ENCODE assay signal across 25 cellular contexts in the genomic region with DNA sequence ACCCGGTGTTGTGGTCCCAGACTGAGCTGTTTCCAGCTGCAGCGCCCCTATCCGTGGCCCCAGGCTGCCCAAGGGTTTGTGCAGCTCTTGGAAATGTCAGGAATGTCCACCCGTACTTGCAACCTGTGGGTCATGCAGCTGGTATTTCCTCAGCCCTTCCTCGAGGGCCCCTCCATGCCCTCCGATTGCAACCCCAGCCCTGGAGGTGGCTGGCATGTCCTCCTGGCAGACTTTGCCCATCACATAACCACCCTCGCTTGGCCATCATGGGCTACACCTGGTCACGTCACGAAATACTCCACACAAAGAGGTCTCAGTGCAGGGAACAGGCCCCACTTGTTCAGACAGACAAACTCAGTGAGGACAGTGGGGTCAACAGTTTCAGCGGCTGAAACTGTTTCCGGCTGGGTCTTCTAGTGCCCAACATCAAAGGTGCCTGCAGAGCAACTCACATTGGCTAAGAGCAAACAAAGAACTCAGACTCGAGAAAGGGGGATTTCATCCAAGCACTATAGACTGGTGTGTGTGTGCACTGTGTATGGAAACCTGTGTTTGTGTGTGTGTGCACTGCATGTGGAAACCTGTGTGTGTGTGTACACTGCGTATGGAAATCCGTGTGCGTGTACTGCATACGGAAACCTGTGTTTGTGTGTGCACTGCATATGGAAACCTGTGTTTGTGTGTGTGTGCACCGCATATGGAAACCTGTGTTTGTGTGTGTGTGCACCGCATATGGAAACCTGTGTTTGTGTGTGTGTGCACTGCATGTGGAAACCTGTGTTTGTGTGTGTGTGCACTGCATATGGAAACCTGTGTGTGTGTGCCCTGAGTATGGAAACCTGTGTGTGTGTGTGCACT.
DNase-seq lines count a peak whose midpoint lies in the region; ATAC-seq, FAIRE-seq and TF ChIP-seq lines count a peak whose summit lies in the region.
"Had no signal": no experiment of that assay in that cellular context is flagged by ENCODE, and none has a peak within 500 bp of the region (broad histone marks: within the 10 kb centered on the region; RNA-seq: fewer than 3 reads in every experiment).

No MANE protein-coding gene starts in this region.

- no peaks in the 10 kb centered on the region for H3K4me1 ChIP-seq in Panc1 (ENCODE audit: control insufficient read depth, insufficient read depth, low read length)
- no peaks in the 10 kb centered on the region for H3K4me1 ChIP-seq in H1 (replicated peaks in 1 of 4; ENCODE audit: control insufficient read depth in 3 of 4, insufficient read depth in 4 of 4, low read length in 3 of 4)
- peaks cover 12 to 14% of the 10 kb centered on the region in 2 experiments for H3K4me1 ChIP-seq in trophoblast cell (ENCODE audit: control insufficient read depth in 1 of 2, insufficient read depth in 2 of 2, low read length in 2 of 2)
- no peaks in the 10 kb centered on the region for H3K4me1 ChIP-seq in heart left ventricle
- H3K4me1 ChIP-seq in effector memory CD4-positive, alpha-beta T cell (ENCODE audit: control insufficient read depth, insufficient read depth, low read length, poor library complexity, severe bottlenecking): no peaks in the 10 kb centered on the region
- H3K4me1 ChIP-seq: sigmoid colon, stomach had no signal

- 0 out of 2 replicates have a peak overlapping the region, but pooled peaks have one; percentile 75 for H2AK5ac ChIP-seq in H1 (ENCODE audit: low read depth, low read length)
- H2AK5ac ChIP-seq in trophoblast cell (ENCODE audit: low read length): no peak overlapping the region

- no TSS peak for BruUV-seq in Panc1 (replicated peaks; lab: Mats Ljungman, UMichigan)

- no peak overlapping the region for H3K4me2 ChIP-seq in H1 (ENCODE audit: insufficient read depth in 1 of 2, low read depth in 2 of 2, low read length in 2 of 2)
- H3K4me2 ChIP-seq in trophoblast cell (ENCODE audit: low read length): no peak overlapping the region

- H2BK20ac ChIP-seq in H1 (ENCODE audit: low read length): no peak overlapping the region

- H4K91ac ChIP-seq in H1 (replicated peaks; ENCODE audit: insufficient read length, low read length) (no peak overlapping the region), trophoblast cell (ENCODE audit: low read depth, low read length) (no peak overlapping the region)

- intact Hi-C loops in Panc1 (cut with micrococcal nuclease; ENCODE audit: unreplicated experiment): no loop called here
- intact Hi-C loops in heart left ventricle (cut with DNase I): no loop called here

- no peaks in the 10 kb centered on the region for H4K20me1 ChIP-seq in H1 (replicated peaks in 1 of 2; ENCODE audit: control insufficient read depth in 1 of 2, insufficient read depth in 2 of 2, low read length in 2 of 2)

- H3K14ac ChIP-seq in H1 (ENCODE audit: insufficient read length) (no peak overlapping the region), trophoblast cell (ENCODE audit: low read length) (no peak overlapping the region)

- CTCF ChIA-PET in Panc1 (lab: Charles Lee): no interaction called here
- CTCF ChIA-PET in H1 (lab: Charles Lee; ENCODE audit: partially characterized antibody): interaction anchor here (0.6 kb wide), 1 partner anchor 13 kb away, joined by 3 read pairs; no protein-coding TSS in a partner anchor

- H3K79me2 ChIP-seq in H1 (ENCODE audit: control insufficient read depth in 1 of 2, insufficient read depth in 2 of 2, low read length in 2 of 2): no peaks in the 10 kb centered on the region
- no peaks in the 10 kb centered on the region for H3K79me2 ChIP-seq in trophoblast cell (ENCODE audit: control insufficient read depth, insufficient read depth, low read length, poor library complexity)

- H3K9ac ChIP-seq in H1 (replicated peaks in 1 of 4; ENCODE audit: extremely low read depth in 1 of 4, low read depth in 3 of 4, low read length in 3 of 4) (no peak overlapping the region), trophoblast cell (ENCODE audit: low read length) (no peak overlapping the region)

- DNase-seq in COLO829 (ENCODE audit: low spot score) (peak; percentile 73), Panc1 (ENCODE audit: low read depth, low spot score) (no peak), H1 (ENCODE audit: low read depth in 1 of 2, low spot score in 2 of 2) (peak in 1 of 2 experiments; percentile 22), trophoblast cell (peak; percentile 53 to 72), ACHN (no peak), NCI-H1436 (lab: John Stamatoyannopoulos, UW) (no peak), heart left ventricle (no peak)
- no peak for DNase-seq in effector memory CD4-positive, alpha-beta T cell
- DNase-seq: activated CD8-positive, alpha-beta T cell treated with anti-CD3 and anti-CD28 coated beads, Interleukin-2, amount 10 ng/mL, durations not matched to agents 7 days and 5 days; activated naive CD8-positive, alpha-beta T cell treated with anti-CD3 and anti-CD28 coated beads, Interleukin-2, amount 50 U/mL, for 24 hours; Calu3; effector memory CD8-positive, alpha-beta T cell; GOT3; hypothalamus; KG1; kidney glomerular epithelial cell; NCI-H1048; NCI-H774; occipital lobe; RPMI8226; sigmoid colon; stimulated activated CD4-positive, alpha-beta T cell treated with anti-CD3 and anti-CD28 coated beads, Interleukin-1b, Interleukin-23, amount 100 ng/mL, for 48 hours; stomach; T-cell had no signal

- no peak overlapping the region for H2BK120ac ChIP-seq in H1 (replicated peaks; ENCODE audit: low read depth, low read length)
- no peak overlapping the region for H2BK120ac ChIP-seq in trophoblast cell (ENCODE audit: insufficient read depth, low read length, poor library complexity)

- no peaks in the 10 kb centered on the region for H3K36me3 ChIP-seq in Panc1 (ENCODE audit: control insufficient read depth, insufficient read depth, low read length)
- no peaks in the 10 kb centered on the region for H3K36me3 ChIP-seq in H1 (ENCODE audit: control insufficient read depth in 2 of 4, insufficient read depth in 4 of 4, low read length in 3 of 4)
- no peaks in the 10 kb centered on the region for H3K36me3 ChIP-seq in trophoblast cell (ENCODE audit: control insufficient read depth in 1 of 2, insufficient read depth in 2 of 2, low read length in 2 of 2)
- no peaks in the 10 kb centered on the region for H3K36me3 ChIP-seq in heart left ventricle
- no peaks in the 10 kb centered on the region for H3K36me3 ChIP-seq in effector memory CD4-positive, alpha-beta T cell (ENCODE audit: control insufficient read depth, insufficient read depth, low read length)
- H3K36me3 ChIP-seq: sigmoid colon, stomach had no signal

- H4K8ac ChIP-seq in H1 (ENCODE audit: extremely low read depth, insufficient read depth, low read length) (no peak overlapping the region), trophoblast cell (ENCODE audit: low read depth, low read length) (no peak overlapping the region)

- H3K18ac ChIP-seq in H1 (ENCODE audit: extremely low read depth, low read length) (no peak overlapping the region; the same call in 1 of the 2 replicates), trophoblast cell (ENCODE audit: low read length) (no peak overlapping the region)

- H2AFZ ChIP-seq in H1 (ENCODE audit: low read length) (no peak overlapping the region), trophoblast cell (ENCODE audit: insufficient read depth, low read length, poor library complexity) (no peak overlapping the region)

- no peak overlapping the region for H4K12ac ChIP-seq in trophoblast cell (ENCODE audit: low read depth, low read length)

- 0 out of 2 replicates have a peak overlapping the region, but pooled peaks have one; percentile 39 for H2BK12ac ChIP-seq in H1 (ENCODE audit: low read depth, low read length)
- no peak overlapping the region for H2BK12ac ChIP-seq in trophoblast cell (ENCODE audit: low read length)

- H3K79me1 ChIP-seq in H1 (ENCODE audit: low read depth, low read length): no peaks in the 10 kb centered on the region
- no peaks in the 10 kb centered on the region for H3K79me1 ChIP-seq in trophoblast cell (ENCODE audit: low read length)

- H3K9me3 ChIP-seq in Panc1 (ENCODE audit: control insufficient read depth, insufficient read depth, low read depth, low read length) (no peaks in the 10 kb centered on the region), H1 (ENCODE audit: insufficient read depth in 2 of 2, low read depth in 1 of 2, low read length in 1 of 2) (no peaks in the 10 kb centered on the region), trophoblast cell (ENCODE audit: insufficient read depth, low read depth, low read length) (no peaks in the 10 kb centered on the region), heart left ventricle (peaks cover 0 to 3% (median 0%) of the 10 kb centered on the region in 12 donors)
- H3K9me3 ChIP-seq in effector memory CD4-positive, alpha-beta T cell (ENCODE audit: control insufficient read depth, low read length): no peaks in the 10 kb centered on the region
- H3K9me3 ChIP-seq: sigmoid colon had no signal

- no peak overlapping the region for H3K56ac ChIP-seq in H1 (replicated peaks; ENCODE audit: insufficient read length, low read depth, low read length)

- no peak overlapping the region for H4K5ac ChIP-seq in H1 (ENCODE audit: insufficient read length, low read depth, low read length)

- H2BK5ac ChIP-seq in H1 (ENCODE audit: low read depth, low read length) (no peak overlapping the region), trophoblast cell (ENCODE audit: low read depth, low read length, poor library complexity) (no peak overlapping the region)

- no peak overlapping the region for H3K4ac ChIP-seq in H1 (replicated peaks; ENCODE audit: insufficient read length, low read depth, low read length)
- no peak overlapping the region for H3K4ac ChIP-seq in trophoblast cell (ENCODE audit: low read depth, low read length)

- 0 out of 2 replicates have a peak overlapping the region, but pooled peaks have one; percentile 16 for H2BK15ac ChIP-seq in H1 (ENCODE audit: low read length)

- H3K4me3 ChIP-seq in Panc1 (ENCODE audit: low read depth in 2 of 2, low read length in 2 of 2) (no peak overlapping the region), H1 (ENCODE audit: extremely low read depth in 1 of 4, insufficient read depth in 2 of 4, low read depth in 3 of 4, low read length in 4 of 4) (no peak overlapping the region), trophoblast cell (ENCODE audit: low read depth, low read length) (no peak overlapping the region), heart left ventricle (no peak overlapping the region)
- no peak overlapping the region for H3K4me3 ChIP-seq in effector memory CD4-positive, alpha-beta T cell (ENCODE audit: insufficient read depth, low read depth, low read length, poor library complexity, severe bottlenecking)
- H3K4me3 ChIP-seq: sigmoid colon, stomach had no signal

- no peak for TF ChIP-seq EP300 in H1 (IDR thresholded peaks at IDR 0.05; ENCODE audit: borderline replicate concordance in 1 of 2, low read depth in 2 of 2, low read length in 2 of 2)

- H3K23ac ChIP-seq in H1 (ENCODE audit: insufficient read length) (no peak overlapping the region), trophoblast cell (ENCODE audit: low read length) (no peak overlapping the region)

- FAIRE-seq in H1 (lab: Jason Lieb, UNC): peak; percentile 28

- no peak for TF ChIP-seq RAD21 in H1 (IDR thresholded peaks at IDR 0.05 in 1 of 2, conservative IDR thresholded peaks at IDR 0.05 in 1 of 2; ENCODE audit: low read depth in 2 of 2, low read length in 2 of 2)

- ATAC-seq in Panc1: peak; percentile 64
- ATAC-seq in heart left ventricle: no peak
- ATAC-seq: activated CD8-positive, alpha-beta T cell treated with anti-CD3 and anti-CD28 coated beads, Interleukin-2, amount 10 ng/mL, durations not matched to agents 7 days and 5 days; activated naive CD8-positive, alpha-beta T cell treated with anti-CD3 and anti-CD28 coated beads, Interleukin-2, amount 50 U/mL, for 24 hours; effector memory CD8-positive, alpha-beta T cell; T-cell had no signal

- in situ Hi-C loops in Panc1 (cut with HindIII; ENCODE audit: low pct_unique_long_range_greater_than_20kb, low sequenced_read_pairs): no loop called here
- in situ Hi-C loops in ACHN (cut with HindIII; ENCODE audit: low pct_ligation_motif_present, low pct_unique_long_range_greater_than_20kb, low sequenced_read_pairs): no loop called here

- POLR2A ChIA-PET in Panc1 (lab: Charles Lee) (no interaction called here), H1 (lab: Charles Lee; ENCODE audit: partially characterized antibody) (no interaction called here)

- 89% methylated on average over 18 of the region's 18 CpGs; no CpG with 5 or more reads in 1 of the 2 experiments for WGBS in H1 (ENCODE audit: extremely low coverage in 1 of 2, insufficient coverage in 1 of 2, insufficient read length in 1 of 2, insufficient replicate concordance in 2 of 2, low coverage in 1 of 2, low lambda C conversion rate in 2 of 2, missing lambda C conversion rate in 1 of 2), 2 experiments
- WGBS in trophoblast cell (ENCODE audit: extremely low coverage, insufficient coverage, insufficient read length): no CpG with 5 or more reads among the region's 18 CpGs
- 80 to 92% (median 86%) methylated on average over 16 to 18 of the region's 18 CpGs for WGBS in heart left ventricle, 4 donors

- no peaks in the 10 kb centered on the region for H3K27me3 ChIP-seq in Panc1 (ENCODE audit: control insufficient read depth, insufficient read depth, low read length)
- no peaks in the 10 kb centered on the region for H3K27me3 ChIP-seq in H1 (replicated peaks in 1 of 4; ENCODE audit: control insufficient read depth in 3 of 4, extremely low read depth in 1 of 4, insufficient read depth in 3 of 4, low read length in 3 of 4)
- no peaks in the 10 kb centered on the region for H3K27me3 ChIP-seq in trophoblast cell (ENCODE audit: insufficient read depth, low read length)
- no peaks in the 10 kb centered on the region for H3K27me3 ChIP-seq in heart left ventricle
- H3K27me3 ChIP-seq in effector memory CD4-positive, alpha-beta T cell (replicated peaks; ENCODE audit: control insufficient read depth, insufficient read depth, low read length, poor library complexity, severe bottlenecking): no peaks in the 10 kb centered on the region
- H3K27me3 ChIP-seq: sigmoid colon had no signal

- TF ChIP-seq CTCF in Panc1 (IDR thresholded peaks at IDR 0.05) (no peak), H1 (IDR thresholded peaks at IDR 0.05; ENCODE audit: control extremely low read depth in 1 of 3, insufficient read depth in 1 of 3, low read depth in 1 of 3, low read length in 3 of 3) (no peak), heart left ventricle (IDR thresholded peaks at IDR 0.05) (no peak)

- no peak overlapping the region for H3K27ac ChIP-seq in Panc1 (ENCODE audit: low read length)
- H3K27ac ChIP-seq in H1 (ENCODE audit: low read depth, low read length): no peak overlapping the region
- H3K27ac ChIP-seq in trophoblast cell (ENCODE audit: low read depth, low read length): no peak overlapping the region
- no peak overlapping the region for H3K27ac ChIP-seq in heart left ventricle
- no peak overlapping the region for H3K27ac ChIP-seq in effector memory CD4-positive, alpha-beta T cell (ENCODE audit: insufficient read depth, low read length, poor library complexity, severe bottlenecking)
- H3K27ac ChIP-seq: HL-60, sigmoid colon, stomach had no signal

- TF ChIP-seq POLR2A in H1 (IDR thresholded peaks at IDR 0.05; ENCODE audit: control extremely low read depth in 1 of 2, low read depth in 2 of 2, low read length in 2 of 2) (no peak), heart left ventricle (IDR thresholded peaks at IDR 0.05) (no peak)

- H3K23me2 ChIP-seq in H1 (ENCODE audit: low read depth, low read length): no peaks in the 10 kb centered on the region

Comparison
In these comparisons a context has a peak if more than half of its experiments do, and no peak if none do; other contexts are left out.
1. DNase-seq: peak in COLO829 (single experiment) and trophoblast cell (2 of 2); none in Panc1 (single experiment), ACHN (single experiment), NCI-H1436 (single experiment), heart left ventricle (0 of 5) and effector memory CD4-positive, alpha-beta T cell (0 of 3).